ENCODE assay signal across 1 cellular context in genomic region chr4:168883513-168883912, GRCh38.
TF ChIP-seq lines count a peak whose summit lies in the region.

No MANE protein-coding gene starts in this region.

TF ChIP-seq in HepG2, 621 proteins besides CTCF, POLR2A, EP300 and RAD21 (continued from another document):
- no peak for TF ChIP-seq PRDM10 (CRISPR knock-in tag; IDR thresholded peaks at IDR 0.05; ENCODE audit: low read depth)
- no peak for TF ChIP-seq HDAC6 (IDR thresholded peaks at IDR 0.05; ENCODE audit: low read depth, low read length)
- no peak for TF ChIP-seq ZSCAN31 (CRISPR knock-in tag; IDR thresholded peaks at IDR 0.05; ENCODE audit: low read depth)
- TF ChIP-seq ZNF878 (CRISPR knock-in tag; IDR thresholded peaks at IDR 0.05), result no peak
